1 cellular context compared by ENCODE assay signal in genomic region chr7:71635849-71636248, GRCh38.
TF ChIP-seq lines count a peak whose summit lies in the region.
"Not testable (repeated sequence)": the region's sequence is repeated elsewhere in the genome, so short reads cannot be mapped to it uniquely, and the experiment has no call there.

No MANE protein-coding gene starts in this region.

TF ChIP-seq in K562, 482 proteins besides CTCF, POLR2A, EP300 and RAD21 (continued from another document):
- TF ChIP-seq CREB3 (tag; conservative IDR thresholded peaks at IDR 0.05; ENCODE audit: low read depth) (peak; percentile 52; the same call in 1 of the 2 replicates), GTF2A2 (tag; IDR thresholded peaks at IDR 0.05) (peak; percentile 93), ZNF589 (CRISPR knock-in tag; IDR thresholded peaks at IDR 0.05; ENCODE audit: low read depth) (peak; percentile 96), E2F3 (CRISPR knock-in tag; IDR thresholded peaks at IDR 0.05) (0 out of 2 replicates have a peak, but pooled peaks have one; percentile 34), BCL6 (CRISPR knock-in tag; IDR thresholded peaks at IDR 0.05) (0 out of 2 replicates have a peak, but pooled peaks have one; percentile 56), ZNF395 (CRISPR knock-in tag; IDR thresholded peaks at IDR 0.05) (peak; percentile 72), IRF9 (tag; IDR thresholded peaks at IDR 0.05) (peak; percentile 81), PYGO2 (tag; IDR thresholded peaks at IDR 0.05) (peak; percentile 90), ID3 (tag; IDR thresholded peaks at IDR 0.05) (0 out of 2 replicates have a peak, but pooled peaks have one; percentile 60), ZNF644 (tag; IDR thresholded peaks at IDR 0.05; ENCODE audit: low read depth) (peak; percentile 68; the same call in 1 of the 2 replicates), ZNF175 (CRISPR knock-in tag; IDR thresholded peaks at IDR 0.05; ENCODE audit: low read depth) (peak; percentile 94), ZNF592 (IDR thresholded peaks at IDR 0.05) (peak; percentile 80), TEAD2 (tag; IDR thresholded peaks at IDR 0.05) (peak; percentile 52; the same call in 1 of the 2 replicates), ZBTB9 (CRISPR knock-in tag; IDR thresholded peaks at IDR 0.05) (0 out of 2 replicates have a peak, but pooled peaks have one; percentile 22), SMAD4 (CRISPR knock-in tag; conservative IDR thresholded peaks at IDR 0.05) (0 out of 2 replicates have a peak, but pooled peaks have one; percentile 40), ILK (tag; IDR thresholded peaks at IDR 0.05; ENCODE audit: borderline replicate concordance, low read depth) (peak; percentile 59; the same call in 1 of the 2 replicates), ZNF134 (CRISPR knock-in tag; conservative IDR thresholded peaks at IDR 0.05) (0 out of 2 replicates have a peak, but pooled peaks have one; percentile 14), ESRRA (IDR thresholded peaks at IDR 0.05; ENCODE audit: borderline replicate concordance, low read depth) (peak; percentile 46; the same call in 1 of the 2 replicates), KLF6 (CRISPR knock-in tag; IDR thresholded peaks at IDR 0.05; ENCODE audit: borderline replicate concordance) (peak; percentile 65; the same call in 1 of the 2 replicates), DMBX1 (CRISPR knock-in tag; IDR thresholded peaks at IDR 0.05; ENCODE audit: borderline replicate concordance) (peak; percentile 51; the same call in 1 of the 2 replicates), SMAD3 (CRISPR knock-in tag; conservative IDR thresholded peaks at IDR 0.05) (peak; percentile 63; the same call in 1 of the 2 replicates), HDAC8 (tag; IDR thresholded peaks at IDR 0.05) (peak; percentile 94), NR2C1 (tag; IDR thresholded peaks at IDR 0.05) (0 out of 2 replicates have a peak, but pooled peaks have one; percentile 14), ZNF584 (CRISPR knock-in tag; IDR thresholded peaks at IDR 0.05; ENCODE audit: low read depth) (peak; percentile 94), ZBTB17 (CRISPR knock-in tag; IDR thresholded peaks at IDR 0.05) (0 out of 2 replicates have a peak, but pooled peaks have one; percentile 32), ZNF197 (CRISPR knock-in tag; IDR thresholded peaks at IDR 0.05; ENCODE audit: low read depth) (peak; percentile 65; the same call in 1 of the 2 replicates), MECOM (CRISPR knock-in tag; IDR thresholded peaks at IDR 0.05) (peak; percentile 52; the same call in 1 of the 2 replicates), THRB (CRISPR knock-in tag; conservative IDR thresholded peaks at IDR 0.05) (peak; percentile 40; the same call in 1 of the 2 replicates), ZNF766 (CRISPR knock-in tag; conservative IDR thresholded peaks at IDR 0.05) (peak; percentile 61), ZNF239 (CRISPR knock-in tag; IDR thresholded peaks at IDR 0.05) (peak; percentile 17; the same call in 1 of the 2 replicates), NR4A1 (tag; IDR thresholded peaks at IDR 0.05) (peak; percentile 87), PTRF (tag; IDR thresholded peaks at IDR 0.05) (peak; percentile 62; the same call in 1 of the 2 replicates), ZNF41 (CRISPR knock-in tag; conservative IDR thresholded peaks at IDR 0.05) (peak; percentile 74; the same call in 1 of the 2 replicates), ZNF740 (tag; IDR thresholded peaks at IDR 0.05) (peak in 1 of 2 experiments; percentile 95; a peak in 2 of 4 replicates), KLF1 (tag; IDR thresholded peaks at IDR 0.05) (peak; percentile 21; the same call in 1 of the 2 replicates), MEF2D (tag; conservative IDR thresholded peaks at IDR 0.05; ENCODE audit: low read depth) (peak; percentile 68; the same call in 1 of the 2 replicates), ZKSCAN8 (CRISPR knock-in tag; IDR thresholded peaks at IDR 0.05) (peak; percentile 52; the same call in 1 of the 2 replicates), ZNF639 (CRISPR knock-in tag; conservative IDR thresholded peaks at IDR 0.05 in 1 of 2, IDR thresholded peaks at IDR 0.05 in 1 of 2) (peak in 1 of 2 experiments; percentile 92; a peak in 2 of 4 replicates)
- TF ChIP-seq ID3 (CRISPR knock-in tag; IDR thresholded peaks at IDR 0.05); NR2C1 (IDR thresholded peaks at IDR 0.05); NR4A1 (CRISPR knock-in tag; IDR thresholded peaks at IDR 0.05); ZNF740 (CRISPR knock-in tag; IDR thresholded peaks at IDR 0.05): not testable (repeated sequence)
